1 cellular context compared by ENCODE assay signal in genomic region chr5:57173318-57174127, GRCh38.
A peak's percentile ranks its signal among the peaks of the same experiment; 100 is the strongest.
TF ChIP-seq lines count a peak whose summit lies in the region.

GPBP1 (plus strand) TSS chr5:57174059; CDS start chr5:57214131, 40,072 bp downstream.

TF ChIP-seq in A549, 52 proteins besides CTCF, POLR2A, EP300 and RAD21 (continued from another document):
- no peak for TF ChIP-seq HMGXB4 (CRISPR knock-in tag; IDR thresholded peaks at IDR 0.05; ENCODE audit: borderline replicate concordance)
- no peak for TF ChIP-seq CBX8 (IDR thresholded peaks at IDR 0.05)
- TF ChIP-seq BCL3 (IDR thresholded peaks at IDR 0.05): peak; percentile 89
- TF ChIP-seq CHD2 (IDR thresholded peaks at IDR 0.05; ENCODE audit: low read length, partially characterized antibody): peak; percentile 97
- TF ChIP-seq EHF (CRISPR knock-in tag; IDR thresholded peaks at IDR 0.05): no peak
- peak; percentile 77; the same call in 1 of the 2 replicates for TF ChIP-seq MYC (IDR thresholded peaks at IDR 0.05; ENCODE audit: borderline replicate concordance, low read length)
- no peak for TF ChIP-seq ZNF302 (CRISPR knock-in tag; IDR thresholded peaks at IDR 0.05)
- no peak for TF ChIP-seq FOSL2 (IDR thresholded peaks at IDR 0.05)
- TF ChIP-seq FOSL2 (CRISPR knock-in tag; IDR thresholded peaks at IDR 0.05): peak; percentile 69
- no peak for TF ChIP-seq HOXB5 (CRISPR knock-in tag; IDR thresholded peaks at IDR 0.05)
- no peak for TF ChIP-seq TFCP2L1 (CRISPR knock-in tag; IDR thresholded peaks at IDR 0.05)
- TF ChIP-seq HOXA7 (CRISPR knock-in tag; IDR thresholded peaks at IDR 0.05): no peak
- TF ChIP-seq PHF8 (IDR thresholded peaks at IDR 0.05; ENCODE audit: borderline replicate concordance, low read depth): peak; percentile 85
- TF ChIP-seq ZSCAN20 (CRISPR knock-in tag; IDR thresholded peaks at IDR 0.05): no peak
- no peak for TF ChIP-seq KDM5A (IDR thresholded peaks at IDR 0.05)
- TF ChIP-seq CEBPB (IDR thresholded peaks at IDR 0.05): no peak
- no peak for TF ChIP-seq RFX5 (IDR thresholded peaks at IDR 0.05)
- peak; percentile 37; the same call in 1 of the 2 replicates for TF ChIP-seq E2F6 (IDR thresholded peaks at IDR 0.05; ENCODE audit: borderline replicate concordance, low read depth)
- no peak; the same call in 1 of the 2 replicates for TF ChIP-seq USF2 (IDR thresholded peaks at IDR 0.05)
- TF ChIP-seq ZFP36 (IDR thresholded peaks at IDR 0.05; ENCODE audit: borderline replicate concordance, partially characterized antibody): no peak
- no peak for TF ChIP-seq CBX2 (IDR thresholded peaks at IDR 0.05; ENCODE audit: borderline replicate concordance, low read depth)
- TF ChIP-seq ZC3H11A (IDR thresholded peaks at IDR 0.05): no peak
- no peak for TF ChIP-seq POLR2AphosphoS2 (conservative IDR thresholded peaks at IDR 0.05; ENCODE audit: low read length)
- TF ChIP-seq CHD4 (IDR thresholded peaks at IDR 0.05; ENCODE audit: borderline replicate concordance): no peak
- peak; percentile 80 for TF ChIP-seq GATA3 (IDR thresholded peaks at IDR 0.05; ENCODE audit: borderline replicate concordance)
- TF ChIP-seq NPAS2 (CRISPR knock-in tag; IDR thresholded peaks at IDR 0.05; ENCODE audit: borderline replicate concordance): no peak
- peak; percentile 37 for TF ChIP-seq MAX (IDR thresholded peaks at IDR 0.05)
- TF ChIP-seq FOSB (CRISPR knock-in tag; IDR thresholded peaks at IDR 0.05): no peak
- peak; percentile 82 for TF ChIP-seq MAZ (IDR thresholded peaks at IDR 0.05; ENCODE audit: borderline replicate concordance, low read depth, low read length)
- TF ChIP-seq ELK1 (IDR thresholded peaks at IDR 0.05; ENCODE audit: low read depth, low read length): no peak
- peak; percentile 49 to 85; a peak in 4 of 5 replicates for TF ChIP-seq JUN (IDR thresholded peaks at IDR 0.05)
- TF ChIP-seq HOXB13 (CRISPR knock-in tag; IDR thresholded peaks at IDR 0.05; ENCODE audit: low read depth): no peak
- TF ChIP-seq PBX3 (IDR thresholded peaks at IDR 0.05): peak; percentile 92
- TF ChIP-seq JUNB (IDR thresholded peaks at IDR 0.05): no peak
- TF ChIP-seq BHLHE40 (IDR thresholded peaks at IDR 0.05; ENCODE audit: low read depth, low read length): no peak
TF ChIP-seq in A549: peak in this region for 12.
